Comparison of ENCODE assay signal across 7 cellular contexts in the genomic region with DNA sequence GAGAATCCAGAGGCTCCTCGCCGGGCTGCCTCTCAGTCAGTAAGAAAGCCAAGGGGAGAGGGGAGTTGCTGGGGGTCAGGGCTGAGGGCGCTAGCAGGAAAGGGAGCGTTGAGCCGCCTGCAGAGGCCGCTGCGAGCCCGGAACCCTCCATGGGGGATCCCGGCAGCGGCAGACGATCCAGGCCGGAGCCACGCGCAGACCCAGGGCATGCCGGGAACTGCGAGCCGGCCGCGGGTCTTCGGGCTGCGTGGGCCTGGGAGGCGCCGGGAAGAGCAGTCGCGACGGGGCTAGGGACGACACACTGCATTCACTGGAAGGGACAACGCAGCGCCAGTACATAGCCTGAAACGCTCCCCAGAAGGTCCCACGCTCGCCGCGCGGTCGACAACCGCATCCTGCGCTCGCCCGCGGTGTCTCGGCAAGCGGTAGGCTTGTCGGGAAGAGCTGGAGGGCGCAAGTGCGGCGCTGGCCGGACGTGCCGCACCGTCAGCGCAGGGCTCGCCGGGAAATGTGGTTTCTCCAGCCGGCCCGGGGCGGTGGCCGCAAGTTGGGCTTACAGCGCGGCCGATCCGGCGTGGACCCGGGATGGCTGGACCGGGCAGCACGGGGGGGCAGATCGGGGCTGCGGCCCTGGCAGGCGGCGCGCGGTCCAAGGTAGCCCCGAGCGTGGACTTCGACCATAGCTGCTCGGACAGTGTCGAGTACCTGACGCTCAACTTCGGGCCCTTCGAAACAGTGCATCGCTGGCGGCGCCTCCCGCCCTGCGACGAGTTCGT. TPM values are rescaled to one million over a fixed set of nuclear protein-coding genes. Genes with fewer than 3 reads are reported as not detected.
DNase-seq lines count a peak whose midpoint lies in the region; ATAC-seq, FAIRE-seq and TF ChIP-seq lines count a peak whose summit lies in the region.

A gene (plus strand): TSS at position 511 of the 776 bp plus-strand sequence. CDS start 75 bp downstream, at position 586.

- peak within 1 kb of the TSS; percentile 87 for H3K27ac ChIP-seq in hepatocyte

- H3K36me3 ChIP-seq in hepatocyte (replicated peaks; ENCODE audit: insufficient read depth, low read depth): no peaks in the 10 kb centered on the region

- DNase-seq in GM12891 (ENCODE audit: insufficient read length, low spot score) (peak; percentile 94), NCI-H1092 treated with DMSO at 0.1 percent for 48 hours (lab: John Stamatoyannopoulos, UW) (peak; percentile 81), T1000 (lab: John Stamatoyannopoulos, UW) (peak; percentile 72), astrocyte of the hippocampus (ENCODE audit: low read depth, low spot score) (peak; percentile 94), hepatocyte (ENCODE audit: low spot score) (peak; percentile 91), retinal pigment epithelial cell (ENCODE audit: low read depth) (no peak)

- no peaks in the 10 kb centered on the region for H3K27me3 ChIP-seq in hepatocyte

- 1% methylated on average over 86 of the region's 87 CpGs for WGBS in hepatocyte (ENCODE audit: low lambda C conversion rate, missing lambda C conversion rate)

- H2AFZ ChIP-seq in hepatocyte: peak within 1 kb of the TSS; percentile 89

- H3K4me3 ChIP-seq in hepatocyte (peak within 1 kb of the TSS; percentile 55), retinal pigment epithelial cell (ENCODE audit: low read length) (peak within 1 kb of the TSS; percentile 81)

- peaks cover 23% of the 10 kb centered on the region for H3K4me1 ChIP-seq in hepatocyte (ENCODE audit: insufficient read depth)

- H4K20me1 ChIP-seq in hepatocyte (ENCODE audit: insufficient read depth, poor library complexity, severe bottlenecking): no peaks in the 10 kb centered on the region

- no peaks in the 10 kb centered on the region for H3K9me3 ChIP-seq in hepatocyte (ENCODE audit: low read depth)

- TF ChIP-seq CTCF in hepatocyte (IDR thresholded peaks at IDR 0.05; ENCODE audit: poor library complexity): peak; percentile 48
- TF ChIP-seq CTCF in retinal pigment epithelial cell (conservative IDR thresholded peaks at IDR 0.05; ENCODE audit: low read depth, low read length): peak; percentile 72

- ATAC-seq in HG02588 (IDR thresholded peaks at IDR 0.05; ENCODE audit: unreplicated experiment): peak; percentile 76

- peak within 1 kb of the TSS; percentile 88 for H3K4me2 ChIP-seq in hepatocyte

- peaks cover 18% of the 10 kb centered on the region for H3K79me2 ChIP-seq in hepatocyte

- peak; percentile 98 for FAIRE-seq in GM12891 (lab: Jason Lieb, UNC)

- TF ChIP-seq POLR2A in GM12891 (IDR thresholded peaks at IDR 0.05; ENCODE audit: low read depth, low read length): peak; percentile 95

- H3K9me2 ChIP-seq in hepatocyte (replicated peaks; ENCODE audit: insufficient read depth): no peaks in the 10 kb centered on the region

TF ChIP-seq in GM12891, 5 proteins besides CTCF, POLR2A, EP300 and RAD21:
- TF ChIP-seq POLR2AphosphoS5 (IDR thresholded peaks at IDR 0.05; ENCODE audit: low read depth, low read length) (peak; percentile 97), PAX5 (IDR thresholded peaks at IDR 0.05; ENCODE audit: insufficient read depth, low read length, severe bottlenecking) (no peak), TAF1 (IDR thresholded peaks at IDR 0.05; ENCODE audit: low read depth, low read length) (peak; percentile 84), SPI1 (IDR thresholded peaks at IDR 0.05; ENCODE audit: low read depth, low read length) (0 out of 2 replicates have a peak, but pooled peaks have one; percentile 13), POU2F2 (IDR thresholded peaks at IDR 0.05; ENCODE audit: low read depth, low read length) (peak; percentile 59; the same call in 1 of the 2 replicates)

RNA-seq across cellular contexts. Expression of the gene that starts here (rescaled TPM):
- polyA plus RNA-seq in GM12891 (2012; ENCODE audit: low read depth, missing spikeins): 18.2 TPM
- total RNA-seq in hepatocyte: 28.1 and 41.3 TPM in 2 replicates
- 50.4 and 65.4 TPM in 2 replicates for polyA plus RNA-seq in hepatocyte
